In the genomic region with DNA sequence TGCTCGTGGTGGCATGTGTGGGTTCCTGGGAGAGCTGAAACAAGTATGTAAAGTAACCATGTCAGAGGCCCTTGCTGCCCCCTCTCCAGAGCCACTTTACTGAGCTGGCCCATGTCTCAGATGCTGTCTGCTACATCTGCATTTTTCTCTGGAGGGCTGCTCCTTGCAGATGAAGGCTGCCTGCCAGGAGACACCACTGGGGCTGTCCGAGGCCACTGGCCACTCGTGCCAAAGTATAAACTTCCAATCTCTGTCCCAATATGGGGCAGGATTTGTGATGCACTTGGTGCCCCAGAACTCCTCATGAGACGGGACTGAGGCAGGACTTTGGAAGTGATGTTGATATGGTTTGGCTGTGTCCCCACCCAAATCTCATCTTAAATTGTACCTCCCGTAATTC, we compare ENCODE assay signal across 35 cellular contexts.
DNase-seq lines count a peak whose midpoint lies in the region; ATAC-seq and TF ChIP-seq lines count a peak whose summit lies in the region.
"Had no signal": no experiment of that assay in that cellular context is flagged by ENCODE, and none has a peak within 500 bp of the region (broad histone marks: within the 10 kb centered on the region; RNA-seq: fewer than 3 reads in every experiment).

No MANE protein-coding gene starts in this region.

- BruUV-seq in MCF 10A (replicated peaks; lab: Mats Ljungman, UMichigan): no TSS peak

- CTCF ChIA-PET in MCF 10A (lab: Yijun Ruan, JAX): no interaction called here

- H3K36me3 Mint-ChIP-seq in osteocyte (ENCODE audit: unreplicated experiment): no peaks in the 10 kb centered on the region
- no peaks in the 10 kb centered on the region for H3K36me3 Mint-ChIP-seq in MCF 10A (ENCODE audit: insufficient read depth, unreplicated experiment)
- H3K36me3 Mint-ChIP-seq: CD14-positive monocyte; CD4-positive, alpha-beta memory T cell; CD4-positive, CD25-positive, alpha-beta regulatory T cell; CD8-positive, alpha-beta memory T cell; CD8-positive, alpha-beta T cell had no signal

- H3K36me3 ChIP-seq in esophagus muscularis mucosa: no peaks in the 10 kb centered on the region
- H3K36me3 ChIP-seq: BE2C; BLaER1; BLaER1 treated with 17β-estradiol and CSF1 and Interleukin-3, amounts not matched to agents 10 nM and 100 nM had no signal

- DNase-seq in cardiac septum (ENCODE audit: low spot score): peak; percentile 33
- DNase-seq in Right ventricle myocardium superior: no peak
- DNase-seq in ecto neural progenitor cell (ENCODE audit: low spot score): peak; percentile 14
- DNase-seq in esophagus muscularis mucosa (ENCODE audit: extremely low spot score): peak; percentile 80
- peak; percentile 65 for DNase-seq in osteocyte (ENCODE audit: extremely low spot score, unreplicated experiment)
- DNase-seq in retina: no peak
- DNase-seq in MCF 10A (ENCODE audit: unreplicated experiment): no peak
- DNase-seq: 8988T; ACHN; AML-193; BE2C; C1 segment of cervical spinal cord; Caco-2; Calu3; CD4-positive, alpha-beta memory T cell; CD4-positive, alpha-beta T cell; CD4-positive, CD25-positive, alpha-beta regulatory T cell; CD8-positive, alpha-beta memory T cell; CD8-positive, alpha-beta T cell; COR-L47; DMS 273 treated with DMSO at 0.1 percent for 48 hours; DMS153; DMS53; DMS79; DMS79 treated with DMSO at 0.1 percent for 48 hours; DND-41; EL had no signal

- H3K9me3 ChIP-seq in esophagus muscularis mucosa: no peaks in the 10 kb centered on the region
- H3K9me3 ChIP-seq: A549, BE2C had no signal

- H3K27ac ChIP-seq in esophagus muscularis mucosa (replicated peaks in 1 of 4): no peak overlapping the region
- H3K27ac ChIP-seq: 22Rv1; A549; BLaER1; BLaER1 treated with 17β-estradiol and CSF1 and Interleukin-3, amounts not matched to agents 10 nM and 100 nM; C4-2B had no signal

- peaks cover 13% of the 10 kb centered on the region for H3K27me3 Mint-ChIP-seq in osteocyte (ENCODE audit: unreplicated experiment)
- no peaks in the 10 kb centered on the region for H3K27me3 Mint-ChIP-seq in MCF 10A (ENCODE audit: insufficient read depth, unreplicated experiment)
- H3K27me3 Mint-ChIP-seq: CD4-positive, CD25-positive, alpha-beta regulatory T cell had no signal

- H3K4me3 Mint-ChIP-seq in osteocyte (ENCODE audit: unreplicated experiment): no peak overlapping the region
- no peak overlapping the region for H3K4me3 Mint-ChIP-seq in MCF 10A (ENCODE audit: unreplicated experiment)
- H3K4me3 Mint-ChIP-seq: B cell; CD14-positive monocyte; CD4-positive, alpha-beta memory T cell; CD4-positive, alpha-beta T cell; CD4-positive, CD25-positive, alpha-beta regulatory T cell; CD8-positive, alpha-beta memory T cell; CD8-positive, alpha-beta T cell had no signal

- H3K9me3 Mint-ChIP-seq in osteocyte (ENCODE audit: unreplicated experiment): no peaks in the 10 kb centered on the region
- peaks cover 54% of the 10 kb centered on the region for H3K9me3 Mint-ChIP-seq in MCF 10A (ENCODE audit: unreplicated experiment)
- H3K9me3 Mint-ChIP-seq: CD4-positive, alpha-beta T cell; CD8-positive, alpha-beta T cell had no signal

- TF ChIP-seq CTCF in esophagus muscularis mucosa (IDR thresholded peaks at IDR 0.05) (no peak), osteocyte (IDR thresholded peaks at IDR 0.05) (no peak), MCF 10A (IDR thresholded peaks at IDR 0.05; ENCODE audit: unreplicated experiment) (no peak)

- TF ChIP-seq POLR2A in esophagus muscularis mucosa (IDR thresholded peaks at IDR 0.05; ENCODE audit: low read depth): no peak

- H3K27ac Mint-ChIP-seq in osteocyte (ENCODE audit: unreplicated experiment) (no peak overlapping the region), MCF 10A (ENCODE audit: low read depth, unreplicated experiment) (no peak overlapping the region)
- H3K27ac Mint-ChIP-seq: B cell; CD14-positive monocyte; CD4-positive, alpha-beta memory T cell; CD4-positive, alpha-beta T cell; CD4-positive, CD25-positive, alpha-beta regulatory T cell; CD8-positive, alpha-beta T cell had no signal

- no peak for TF ChIP-seq EP300 in esophagus muscularis mucosa (IDR thresholded peaks at IDR 0.05)

- H3K4me1 ChIP-seq in esophagus muscularis mucosa: no peaks in the 10 kb centered on the region
- H3K4me1 ChIP-seq: A549; BE2C; BLaER1; BLaER1 treated with 17β-estradiol and CSF1 and Interleukin-3, amounts not matched to agents 10 nM and 100 nM; Caco-2 had no signal

- H3K4me1 Mint-ChIP-seq in osteocyte (ENCODE audit: unreplicated experiment): no peaks in the 10 kb centered on the region
- no peaks in the 10 kb centered on the region for H3K4me1 Mint-ChIP-seq in MCF 10A (ENCODE audit: insufficient read depth, unreplicated experiment)
- H3K4me1 Mint-ChIP-seq: B cell; CD14-positive monocyte; CD4-positive, CD25-positive, alpha-beta regulatory T cell had no signal

- H3K27me3 ChIP-seq in esophagus muscularis mucosa: peaks cover 0 to 41% (median 0%) of the 10 kb centered on the region in 4 donors
- H3K27me3 ChIP-seq: BLaER1; BLaER1 treated with 17β-estradiol and CSF1 and Interleukin-3, amounts not matched to agents 10 nM and 100 nM had no signal

- ATAC-seq in Right ventricle myocardium superior (ENCODE audit: poor library complexity) (no peak), HG03175 (IDR thresholded peaks at IDR 0.05; ENCODE audit: unreplicated experiment) (no peak)
- ATAC-seq: A549; CD8-positive, alpha-beta T cell had no signal

- WGBS in esophagus muscularis mucosa: 65% methylated on average over 5 of the region's 5 CpGs

- no peak overlapping the region for H3K4me3 ChIP-seq in esophagus muscularis mucosa
- H3K4me3 ChIP-seq: A549; BLaER1; BLaER1 treated with 17β-estradiol and CSF1 and Interleukin-3, amounts not matched to agents 10 nM and 100 nM had no signal

- POLR2A ChIA-PET in MCF 10A (lab: Yijun Ruan, JAX): no interaction called here

- intact Hi-C loops in cardiac septum (cut with DNase I): no loop called here
- intact Hi-C loops in Right ventricle myocardium superior (cut with DNase I): no loop called here
- intact Hi-C loops in esophagus muscularis mucosa (cut with DNase I): no loop called here
- intact Hi-C loops in MCF 10A (cut with micrococcal nuclease): no loop called here

Comparison
In these comparisons a context has a peak if more than half of its experiments do, and no peak if none do; other contexts are left out.
1. DNase-seq: peak in cardiac septum (single experiment), ecto neural progenitor cell (single experiment), esophagus muscularis mucosa (single experiment) and osteocyte (single experiment); none in Right ventricle myocardium superior (single experiment), retina (single experiment) and MCF 10A (single experiment).